ENCODE assay signal across 21 cellular contexts in genomic region chr2:1501196-1501851, GRCh38.
"Had no signal": no experiment of that assay in that cellular context is flagged by ENCODE, and none has a peak within 500 bp of the region (broad histone marks: within the 10 kb centered on the region; RNA-seq: fewer than 3 reads in every experiment).

No MANE protein-coding gene starts in this region.

- H3K27ac Mint-ChIP-seq: activated naive CD8-positive, alpha-beta T cell; dendritic cell treated with granulocyte-macrophage colony-stimulating factor and Interleukin-4, amounts not matched to agents 40 ng/mL and 50 ng/mL, for 4 days; neural progenitor cell; stimulated activated memory B cell treated with anti-CD40 and anti-IgM and Interleukin-4, amounts not matched to agents 10 μg/mL and 1 μg/mL and 100 μg/mL, for 72 hours; T-helper 1 cell treated with Interleukin-12 subunit alpha and Interleukin-12 subunit beta and Interleukin-4 antibody, amounts not matched to agents 30 μg/mL and 1 μg/mL, for 36 hours had no signal

- H3K9ac ChIP-seq: neural progenitor cell had no signal

- H3K4me3 ChIP-seq: heart right ventricle, neural progenitor cell, prostate gland, skin epidermis, stomach had no signal

- ATAC-seq: heart right ventricle; left colon; naive thymus-derived CD4-positive, alpha-beta T cell; stimulated activated memory B cell treated with anti-CD40 and anti-IgM and Interleukin-4, amounts not matched to agents 10 μg/mL and 1 μg/mL and 100 μg/mL, for 72 hours had no signal

- H3K36me3 Mint-ChIP-seq: activated naive CD8-positive, alpha-beta T cell; neural progenitor cell; stimulated activated memory B cell treated with anti-CD40 and anti-IgM and Interleukin-4, amounts not matched to agents 10 μg/mL and 1 μg/mL and 100 μg/mL, for 72 hours had no signal

- H3K27me3 ChIP-seq: neural progenitor cell had no signal

- DNase-seq: activated CD4-positive, alpha-beta T cell treated with anti-CD3 and anti-CD28 coated beads for 4 hours; activated CD4-positive, alpha-beta T cell treated with anti-CD3 and anti-CD28 coated beads, Interleukin-2, amount 50 U/mL, for 48 hours; activated CD4-positive, CD25-positive, alpha-beta regulatory T cell; activated gamma-delta T cell treated with Interleukin-2 at 50 U/mL for 16 hours; amniotic stem cell; effector CD4-positive, alpha-beta T cell; foreskin fibroblast; heart right ventricle; islet precursor cell; naive thymus-derived CD4-positive, alpha-beta T cell; stomach; T1000; trophoblast cell had no signal

- H3K27me3 Mint-ChIP-seq: activated naive CD8-positive, alpha-beta T cell; dendritic cell treated with granulocyte-macrophage colony-stimulating factor and Interleukin-4, amounts not matched to agents 40 ng/mL and 50 ng/mL, for 4 days; stimulated activated memory B cell treated with anti-CD40 and anti-IgM and Interleukin-4, amounts not matched to agents 10 μg/mL and 1 μg/mL and 100 μg/mL, for 72 hours had no signal

- H3K4me2 ChIP-seq: neural progenitor cell had no signal

- H3K27ac ChIP-seq: heart right ventricle, neural progenitor cell, prostate gland, skin epidermis, stomach had no signal

- H3K4me3 Mint-ChIP-seq: activated naive CD8-positive, alpha-beta T cell; dendritic cell treated with granulocyte-macrophage colony-stimulating factor and Interleukin-4, amounts not matched to agents 40 ng/mL and 50 ng/mL, for 4 days; naive thymus-derived CD4-positive, alpha-beta T cell; neural progenitor cell; stimulated activated memory B cell treated with anti-CD40 and anti-IgM and Interleukin-4, amounts not matched to agents 10 μg/mL and 1 μg/mL and 100 μg/mL, for 72 hours; T-helper 1 cell treated with Interleukin-12 subunit alpha and Interleukin-12 subunit beta and Interleukin-4 antibody, amounts not matched to agents 30 μg/mL and 1 μg/mL, for 36 hours had no signal

- H3K9me3 ChIP-seq: heart right ventricle, prostate gland, stomach had no signal

- H3K36me3 ChIP-seq: heart right ventricle, neural progenitor cell, prostate gland, stomach had no signal

- H3K4me1 Mint-ChIP-seq: neural progenitor cell; stimulated activated memory B cell treated with anti-CD40 and anti-IgM and Interleukin-4, amounts not matched to agents 10 μg/mL and 1 μg/mL and 100 μg/mL, for 72 hours had no signal

- H3K9me3 Mint-ChIP-seq: dendritic cell treated with granulocyte-macrophage colony-stimulating factor and Interleukin-4, amounts not matched to agents 40 ng/mL and 50 ng/mL, for 4 days; neural progenitor cell; stimulated activated memory B cell treated with anti-CD40 and anti-IgM and Interleukin-4, amounts not matched to agents 10 μg/mL and 1 μg/mL and 100 μg/mL, for 72 hours; T-helper 1 cell treated with Interleukin-12 subunit alpha and Interleukin-12 subunit beta and Interleukin-4 antibody, amounts not matched to agents 30 μg/mL and 1 μg/mL, for 36 hours had no signal

- H3K4me1 ChIP-seq: neural progenitor cell, prostate gland, stomach had no signal

- H2AFZ ChIP-seq: neural progenitor cell had no signal
